Comparison of ENCODE assay signal across 1 cellular context in genomic region chr16:58392215-58393137, GRCh38.
TF ChIP-seq lines count a peak whose summit lies in the region.

TSS of gene GINS3 (plus strand) at chr16:58392471. CDS start at chr16:58392602, 131 bp downstream.

TF ChIP-seq in HepG2, 621 proteins besides CTCF, POLR2A, EP300 and RAD21 (continued from another document and continues in another):
- TF ChIP-seq PAXIP1 (CRISPR knock-in tag; conservative IDR thresholded peaks at IDR 0.05): peak; percentile 58
- peak; percentile 35 for TF ChIP-seq NKX3-1 (CRISPR knock-in tag; IDR thresholded peaks at IDR 0.05)
- TF ChIP-seq, protein P1, sequence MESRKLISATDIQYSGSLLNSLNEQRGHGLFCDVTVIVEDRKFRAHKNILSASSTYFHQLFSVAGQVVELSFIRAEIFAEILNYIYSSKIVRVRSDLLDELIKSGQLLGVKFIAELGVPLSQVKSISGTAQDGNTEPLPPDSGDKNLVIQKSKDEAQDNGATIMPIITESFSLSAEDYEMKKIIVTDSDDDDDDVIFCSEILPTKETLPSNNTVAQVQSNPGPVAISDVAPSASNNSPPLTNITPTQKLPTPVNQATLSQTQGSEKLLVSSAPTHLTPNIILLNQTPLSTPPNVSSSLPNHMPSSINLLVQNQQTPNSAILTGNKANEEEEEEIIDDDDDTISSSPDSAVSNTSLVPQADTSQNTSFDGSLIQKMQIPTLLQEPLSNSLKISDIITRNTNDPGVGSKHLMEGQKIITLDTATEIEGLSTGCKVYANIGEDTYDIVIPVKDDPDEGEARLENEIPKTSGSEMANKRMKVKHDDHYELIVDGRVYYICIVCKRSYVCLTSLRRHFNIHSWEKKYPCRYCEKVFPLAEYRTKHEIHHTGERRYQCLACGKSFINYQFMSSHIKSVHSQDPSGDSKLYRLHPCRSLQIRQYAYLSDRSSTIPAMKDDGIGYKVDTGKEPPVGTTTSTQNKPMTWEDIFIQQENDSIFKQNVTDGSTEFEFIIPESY (CRISPR knock-in tag; IDR thresholded peaks at IDR 0.05): peak; percentile 54; the same call in 1 of the 2 replicates
- peak; percentile 42; the same call in 1 of the 2 replicates for TF ChIP-seq CHD2 (IDR thresholded peaks at IDR 0.05; ENCODE audit: low read depth, low read length)
- TF ChIP-seq ZNF350 (CRISPR knock-in tag; IDR thresholded peaks at IDR 0.05; ENCODE audit: borderline replicate concordance, low read depth): peak; percentile 96
- peak; percentile 88; the same call in 1 of the 2 replicates for TF ChIP-seq IKZF5 (CRISPR knock-in tag; IDR thresholded peaks at IDR 0.05)
- TF ChIP-seq ZNF414 (CRISPR knock-in tag; IDR thresholded peaks at IDR 0.05): peak; percentile 93
- no peak for TF ChIP-seq TCF7L2 (IDR thresholded peaks at IDR 0.05; ENCODE audit: low read depth, low read length)
- no peak for TF ChIP-seq ZNF251 (CRISPR knock-in tag; IDR thresholded peaks at IDR 0.05)
- TF ChIP-seq ZNF138 (CRISPR knock-in tag; IDR thresholded peaks at IDR 0.05; ENCODE audit: low read depth): peak; percentile 87
- peak; percentile 95 for TF ChIP-seq ZIK1 (CRISPR knock-in tag; IDR thresholded peaks at IDR 0.05; ENCODE audit: borderline replicate concordance, low read depth)
- TF ChIP-seq MEIS1 (CRISPR knock-in tag; IDR thresholded peaks at IDR 0.05; ENCODE audit: borderline replicate concordance): peak; percentile 85; the same call in 1 of the 2 replicates
- TF ChIP-seq YEATS4 (CRISPR knock-in tag; IDR thresholded peaks at IDR 0.05; ENCODE audit: borderline replicate concordance): peak; percentile 79; the same call in 1 of the 2 replicates
- TF ChIP-seq, protein P2, sequence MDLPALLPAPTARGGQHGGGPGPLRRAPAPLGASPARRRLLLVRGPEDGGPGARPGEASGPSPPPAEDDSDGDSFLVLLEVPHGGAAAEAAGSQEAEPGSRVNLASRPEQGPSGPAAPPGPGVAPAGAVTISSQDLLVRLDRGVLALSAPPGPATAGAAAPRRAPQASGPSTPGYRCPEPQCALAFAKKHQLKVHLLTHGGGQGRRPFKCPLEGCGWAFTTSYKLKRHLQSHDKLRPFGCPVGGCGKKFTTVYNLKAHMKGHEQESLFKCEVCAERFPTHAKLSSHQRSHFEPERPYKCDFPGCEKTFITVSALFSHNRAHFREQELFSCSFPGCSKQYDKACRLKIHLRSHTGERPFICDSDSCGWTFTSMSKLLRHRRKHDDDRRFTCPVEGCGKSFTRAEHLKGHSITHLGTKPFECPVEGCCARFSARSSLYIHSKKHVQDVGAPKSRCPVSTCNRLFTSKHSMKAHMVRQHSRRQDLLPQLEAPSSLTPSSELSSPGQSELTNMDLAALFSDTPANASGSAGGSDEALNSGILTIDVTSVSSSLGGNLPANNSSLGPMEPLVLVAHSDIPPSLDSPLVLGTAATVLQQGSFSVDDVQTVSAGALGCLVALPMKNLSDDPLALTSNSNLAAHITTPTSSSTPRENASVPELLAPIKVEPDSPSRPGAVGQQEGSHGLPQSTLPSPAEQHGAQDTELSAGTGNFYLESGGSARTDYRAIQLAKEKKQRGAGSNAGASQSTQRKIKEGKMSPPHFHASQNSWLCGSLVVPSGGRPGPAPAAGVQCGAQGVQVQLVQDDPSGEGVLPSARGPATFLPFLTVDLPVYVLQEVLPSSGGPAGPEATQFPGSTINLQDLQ (CRISPR knock-in tag; IDR thresholded peaks at IDR 0.05): no peak
- peak; percentile 68 for TF ChIP-seq ZFP1 (CRISPR knock-in tag; IDR thresholded peaks at IDR 0.05)
- TF ChIP-seq ASH2L (IDR thresholded peaks at IDR 0.05; ENCODE audit: insufficient read length, low read depth, low read length): peak; percentile 99
- 0 out of 2 replicates have a peak, but pooled peaks have one; percentile 35 for TF ChIP-seq SIX4 (CRISPR knock-in tag; IDR thresholded peaks at IDR 0.05)
- TF ChIP-seq ZNF558 (CRISPR knock-in tag; IDR thresholded peaks at IDR 0.05; ENCODE audit: borderline replicate concordance): peak; percentile 80; the same call in 1 of the 2 replicates
- TF ChIP-seq, protein P3, sequence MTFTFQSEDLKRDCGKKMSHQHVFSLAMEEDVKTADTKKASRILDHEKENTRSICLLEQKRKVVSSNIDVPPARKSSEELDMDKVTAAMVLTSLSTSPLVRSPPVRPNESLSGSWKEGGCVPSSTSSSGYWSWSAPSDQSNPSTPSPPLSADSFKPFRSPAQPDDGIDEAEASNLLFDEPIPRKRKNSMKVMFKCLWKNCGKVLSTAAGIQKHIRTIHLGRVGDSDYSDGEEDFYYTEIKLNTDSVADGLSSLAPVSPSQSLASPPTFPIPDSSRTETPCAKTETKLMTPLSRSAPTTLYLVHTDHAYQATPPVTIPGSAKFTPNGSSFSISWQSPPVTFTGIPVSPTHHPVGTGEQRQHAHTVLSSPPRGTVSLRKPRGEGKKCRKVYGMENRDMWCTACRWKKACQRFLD (CRISPR knock-in tag; IDR thresholded peaks at IDR 0.05; ENCODE audit: borderline replicate concordance): peak; percentile 79
- no peak for TF ChIP-seq AFF4 (CRISPR knock-in tag; IDR thresholded peaks at IDR 0.05)
- peak; percentile 90 for TF ChIP-seq MED8 (CRISPR knock-in tag; IDR thresholded peaks at IDR 0.05; ENCODE audit: insufficient replicate concordance)
- peak; percentile 98 for TF ChIP-seq BORCS8-MEF2B (CRISPR knock-in tag; IDR thresholded peaks at IDR 0.05)
- TF ChIP-seq GATA4 (IDR thresholded peaks at IDR 0.05; ENCODE audit: borderline replicate concordance, low read depth): no peak
- TF ChIP-seq PRMT3 (CRISPR knock-in tag; IDR thresholded peaks at IDR 0.05; ENCODE audit: borderline replicate concordance, low read depth): no peak
- peak; percentile 97 for TF ChIP-seq ZNF280D (CRISPR knock-in tag; IDR thresholded peaks at IDR 0.05)
- TF ChIP-seq GPBP1L1 (CRISPR knock-in tag; IDR thresholded peaks at IDR 0.05): no peak
- TF ChIP-seq ZBTB7A (CRISPR knock-in tag; IDR thresholded peaks at IDR 0.05): peak; percentile 75; the same call in 1 of the 2 replicates
- no peak for TF ChIP-seq RELA (CRISPR knock-in tag; IDR thresholded peaks at IDR 0.05)
- TF ChIP-seq KDM3A (CRISPR knock-in tag; IDR thresholded peaks at IDR 0.05; ENCODE audit: low read depth): no peak; the same call in 1 of the 2 replicates
- TF ChIP-seq NAIF1 (CRISPR knock-in tag; IDR thresholded peaks at IDR 0.05; ENCODE audit: borderline replicate concordance): no peak; the same call in 1 of the 2 replicates
- peak; percentile 78; the same call in 1 of the 2 replicates for TF ChIP-seq ZNF678 (CRISPR knock-in tag; IDR thresholded peaks at IDR 0.05)
- TF ChIP-seq ZSCAN22 (CRISPR knock-in tag; IDR thresholded peaks at IDR 0.05): 0 out of 2 replicates have a peak, but pooled peaks have one; percentile 40
- TF ChIP-seq TP53 (CRISPR knock-in tag; conservative IDR thresholded peaks at IDR 0.05): no peak
- TF ChIP-seq ATF2 (CRISPR knock-in tag; IDR thresholded peaks at IDR 0.05): peak; percentile 84
